27 cellular contexts compared by ENCODE assay signal in genomic region chr20:57988828-57989227, GRCh38.
"Had no signal": no experiment of that assay in that cellular context is flagged by ENCODE, and none has a peak within 500 bp of the region (broad histone marks: within the 10 kb centered on the region; RNA-seq: fewer than 3 reads in every experiment).

No MANE protein-coding gene starts in this region.

- DNase-seq: colonic mucosa; cortex of kidney; effector CD8-positive, alpha-beta T cell; effector memory CD8-positive, alpha-beta T cell; endodermal cell; erythroblast; esophagus squamous epithelium; foreskin fibroblast; foreskin melanocyte; gastrocnemius medialis; glutamatergic neuron; head of caudate nucleus; heart right ventricle; hypothalamus; immature natural killer cell; islet precursor cell; kidney; kidney glomerular epithelial cell; left cardiac atrium; left lung; left ventricle myocardium superior; lower lobe of right lung; mesendoderm; midbrain had no signal

- H3K27me3 ChIP-seq: colonic mucosa, gastrocnemius medialis, heart right ventricle, left lung had no signal

- H3K27ac ChIP-seq: colonic mucosa, epithelial cell of prostate, esophagus squamous epithelium, gastrocnemius medialis, heart right ventricle, left lung, lower lobe of right lung had no signal

- H3K4me1 ChIP-seq: gastrocnemius medialis, left lung, lower lobe of right lung had no signal

- ATAC-seq: effector memory CD8-positive, alpha-beta T cell; esophagus mucosa; gastrocnemius medialis; heart right ventricle; left cardiac atrium; left lung; left ventricle myocardium superior; lower lobe of right lung had no signal

- H3K36me3 ChIP-seq: colonic mucosa, esophagus squamous epithelium, gastrocnemius medialis, heart right ventricle, left lung, lower lobe of right lung had no signal

- H3K4me3 ChIP-seq: colonic mucosa, esophagus squamous epithelium, gastrocnemius medialis, heart right ventricle, left lung, lower lobe of right lung had no signal

- FAIRE-seq: endometrium, kidney had no signal

- H3K9me3 ChIP-seq: colonic mucosa, esophagus squamous epithelium, gastrocnemius medialis, heart right ventricle, left lung, lower lobe of right lung had no signal
